In the genomic region with DNA sequence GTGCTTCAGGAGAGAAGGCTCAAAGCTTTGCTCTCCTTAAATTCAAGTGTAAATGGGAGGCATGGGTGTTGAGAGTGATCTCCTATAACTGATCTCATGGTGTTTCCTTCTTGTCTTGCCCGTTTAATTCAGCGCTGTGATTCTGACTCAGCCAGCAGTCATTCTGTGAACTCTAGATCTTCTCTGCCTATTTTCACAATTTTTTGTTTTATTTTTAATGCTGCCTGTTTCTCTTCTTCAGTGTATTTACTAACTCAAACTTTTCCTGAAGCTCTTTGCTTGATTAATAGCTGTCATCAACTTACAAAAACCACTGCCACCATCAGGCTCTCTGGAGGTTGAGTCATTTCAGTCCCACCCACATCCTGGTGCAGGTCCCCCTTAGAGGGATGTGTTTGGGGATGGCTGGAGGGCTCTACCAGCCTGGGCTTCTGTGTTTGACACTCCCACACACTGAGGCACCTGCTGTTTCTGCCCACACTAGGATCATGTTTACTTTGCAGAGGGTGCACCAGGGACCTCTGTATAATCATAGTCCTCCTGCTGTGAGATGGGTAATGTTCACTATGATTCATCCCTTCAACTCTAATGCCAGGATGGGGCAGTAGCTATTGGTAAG, we compare ENCODE assay signal across 8 cellular contexts.
DNase-seq lines count a peak whose midpoint lies in the region; ATAC-seq and TF ChIP-seq lines count a peak whose summit lies in the region.

No MANE protein-coding gene starts in this region.

- peaks cover 46 to 78% (median 71%) of the 10 kb centered on the region in 3 donors for H3K4me1 Mint-ChIP-seq in CD8-positive, alpha-beta memory T cell
- peaks cover 32% of the 10 kb centered on the region for H3K4me1 Mint-ChIP-seq in activated naive CD8-positive, alpha-beta T cell treated with anti-CD3 and anti-CD28 coated beads, Interleukin-2, amount 10 ng/mL, durations not matched to agents 7 days and 5 days

- H3K9me3 Mint-ChIP-seq in CD8-positive, alpha-beta memory T cell, result no peaks in the 10 kb centered on the region
- H3K9me3 Mint-ChIP-seq in activated naive CD8-positive, alpha-beta T cell treated with anti-CD3 and anti-CD28 coated beads, Interleukin-2, amount 10 ng/mL, durations not matched to agents 7 days and 5 days, result no peaks in the 10 kb centered on the region

- H3K4me1 ChIP-seq in CD8-positive, alpha-beta memory T cell (ENCODE audit: insufficient read depth, low read length), result peaks cover 24% of the 10 kb centered on the region

- DNase-seq in CD8-positive, alpha-beta memory T cell, result peak in 4 of 5 donors; percentile 4 to 73 (median 8)
- DNase-seq in activated naive CD8-positive, alpha-beta T cell treated with anti-CD3 and anti-CD28 coated beads, Interleukin-2, amount 10 ng/mL, durations not matched to agents 7 days and 5 days, result peak; percentile 41
- peak; percentile 59 for DNase-seq in stimulated activated CD4-positive, alpha-beta T cell treated with anti-CD3 and anti-CD28 coated beads, Interleukin-4, amount 100 ng/mL, for 1 hour
- no peak for DNase-seq in germinal center (ENCODE audit: low spot score)
- DNase-seq in NAMALWA (ENCODE audit: low spot score), result no peak

- no peaks in the 10 kb centered on the region for H3K36me3 ChIP-seq in CD8-positive, alpha-beta memory T cell (ENCODE audit: insufficient read depth, low read length)

- H3K9me3 ChIP-seq in CD8-positive, alpha-beta memory T cell (ENCODE audit: low read length), result no peaks in the 10 kb centered on the region

- POLR2A ChIA-PET in CD8-positive, alpha-beta memory T cell (lab: Charles Lee), result interaction anchor here (1.2 kb wide), 1 partner anchor 8 kb away, joined by 4 read pairs; no protein-coding TSS in a partner anchor
- POLR2A ChIA-PET in activated naive CD8-positive, alpha-beta T cell treated with anti-CD3 and anti-CD28 coated beads, Interleukin-2, amount 10 ng/mL, durations not matched to agents 7 days and 5 days (lab: Charles Lee), result no interaction called here

- peak; percentile 78 for ATAC-seq in GM19438 (IDR thresholded peaks at IDR 0.05; ENCODE audit: low read depth, unreplicated experiment)
- ATAC-seq in HG03442 (IDR thresholded peaks at IDR 0.05; ENCODE audit: unreplicated experiment), result peak; percentile 82
- ATAC-seq in SK-N-SH treated with all-trans-retinoic acid at 6 μM for 48 hours, result peak; percentile 82
- ATAC-seq in activated naive CD8-positive, alpha-beta T cell treated with anti-CD3 and anti-CD28 coated beads, Interleukin-2, amount 10 ng/mL, durations not matched to agents 7 days and 5 days (ENCODE audit: low read depth), result peak; percentile 93

- H3K36me3 Mint-ChIP-seq in CD8-positive, alpha-beta memory T cell, result peaks cover 0 to 13% (median 8%) of the 10 kb centered on the region in 3 donors
- H3K36me3 Mint-ChIP-seq in activated naive CD8-positive, alpha-beta T cell treated with anti-CD3 and anti-CD28 coated beads, Interleukin-2, amount 10 ng/mL, durations not matched to agents 7 days and 5 days, result peaks cover 3% of the 10 kb centered on the region

- H3K27me3 ChIP-seq in CD8-positive, alpha-beta memory T cell (ENCODE audit: insufficient read depth, low read length, poor library complexity, severe bottlenecking), result no peaks in the 10 kb centered on the region

- H3K4me3 ChIP-seq in CD8-positive, alpha-beta memory T cell (ENCODE audit: low read length), result no peak overlapping the region

- CTCF ChIA-PET in CD8-positive, alpha-beta memory T cell (lab: Charles Lee), result interaction anchor here (0.7 kb wide), 1 partner anchor 38 kb away, joined by 3 read pairs; no protein-coding TSS in a partner anchor

- H3K27ac ChIP-seq in CD8-positive, alpha-beta memory T cell (ENCODE audit: low read depth, low read length), result no peak overlapping the region

- H3K4me3 Mint-ChIP-seq in CD8-positive, alpha-beta memory T cell, result peak overlapping the region; percentile 33 to 64 (median 51)
- peak overlapping the region; percentile 53 for H3K4me3 Mint-ChIP-seq in activated naive CD8-positive, alpha-beta T cell treated with anti-CD3 and anti-CD28 coated beads, Interleukin-2, amount 10 ng/mL, durations not matched to agents 7 days and 5 days

- H3K27me3 Mint-ChIP-seq in CD8-positive, alpha-beta memory T cell, result no peaks in the 10 kb centered on the region
- H3K27me3 Mint-ChIP-seq in activated naive CD8-positive, alpha-beta T cell treated with anti-CD3 and anti-CD28 coated beads, Interleukin-2, amount 10 ng/mL, durations not matched to agents 7 days and 5 days, result peaks cover 2% of the 10 kb centered on the region

- H3K27ac Mint-ChIP-seq in CD8-positive, alpha-beta memory T cell, result peak overlapping the region; percentile 29 to 97 (median 86)
- H3K27ac Mint-ChIP-seq in activated naive CD8-positive, alpha-beta T cell treated with anti-CD3 and anti-CD28 coated beads, Interleukin-2, amount 10 ng/mL, durations not matched to agents 7 days and 5 days, result peak overlapping the region; percentile 10

TF ChIP-seq in SK-N-SH treated with all-trans-retinoic acid at 6 μM for 48 hours, 23 proteins besides CTCF, POLR2A, EP300 and RAD21:
- no peak for TF ChIP-seq ZNF8 (CRISPR knock-in tag; IDR thresholded peaks at IDR 0.05)
- TF ChIP-seq TOX (CRISPR knock-in tag; IDR thresholded peaks at IDR 0.05; ENCODE audit: borderline replicate concordance), result no peak
- TF ChIP-seq, protein P1, sequence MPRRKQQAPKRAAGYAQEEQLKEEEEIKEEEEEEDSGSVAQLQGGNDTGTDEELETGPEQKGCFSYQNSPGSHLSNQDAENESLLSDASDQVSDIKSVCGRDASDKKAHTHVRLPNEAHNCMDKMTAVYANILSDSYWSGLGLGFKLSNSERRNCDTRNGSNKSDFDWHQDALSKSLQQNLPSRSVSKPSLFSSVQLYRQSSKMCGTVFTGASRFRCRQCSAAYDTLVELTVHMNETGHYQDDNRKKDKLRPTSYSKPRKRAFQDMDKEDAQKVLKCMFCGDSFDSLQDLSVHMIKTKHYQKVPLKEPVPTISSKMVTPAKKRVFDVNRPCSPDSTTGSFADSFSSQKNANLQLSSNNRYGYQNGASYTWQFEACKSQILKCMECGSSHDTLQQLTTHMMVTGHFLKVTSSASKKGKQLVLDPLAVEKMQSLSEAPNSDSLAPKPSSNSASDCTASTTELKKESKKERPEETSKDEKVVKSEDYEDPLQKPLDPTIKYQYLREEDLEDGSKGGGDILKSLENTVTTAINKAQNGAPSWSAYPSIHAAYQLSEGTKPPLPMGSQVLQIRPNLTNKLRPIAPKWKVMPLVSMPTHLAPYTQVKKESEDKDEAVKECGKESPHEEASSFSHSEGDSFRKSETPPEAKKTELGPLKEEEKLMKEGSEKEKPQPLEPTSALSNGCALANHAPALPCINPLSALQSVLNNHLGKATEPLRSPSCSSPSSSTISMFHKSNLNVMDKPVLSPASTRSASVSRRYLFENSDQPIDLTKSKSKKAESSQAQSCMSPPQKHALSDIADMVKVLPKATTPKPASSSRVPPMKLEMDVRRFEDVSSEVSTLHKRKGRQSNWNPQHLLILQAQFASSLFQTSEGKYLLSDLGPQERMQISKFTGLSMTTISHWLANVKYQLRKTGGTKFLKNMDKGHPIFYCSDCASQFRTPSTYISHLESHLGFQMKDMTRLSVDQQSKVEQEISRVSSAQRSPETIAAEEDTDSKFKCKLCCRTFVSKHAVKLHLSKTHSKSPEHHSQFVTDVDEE (CRISPR knock-in tag; IDR thresholded peaks at IDR 0.05), result no peak
- TF ChIP-seq ZNF565 (CRISPR knock-in tag; conservative IDR thresholded peaks at IDR 0.05; ENCODE audit: low read depth), result no peak
- TF ChIP-seq, protein P2, sequence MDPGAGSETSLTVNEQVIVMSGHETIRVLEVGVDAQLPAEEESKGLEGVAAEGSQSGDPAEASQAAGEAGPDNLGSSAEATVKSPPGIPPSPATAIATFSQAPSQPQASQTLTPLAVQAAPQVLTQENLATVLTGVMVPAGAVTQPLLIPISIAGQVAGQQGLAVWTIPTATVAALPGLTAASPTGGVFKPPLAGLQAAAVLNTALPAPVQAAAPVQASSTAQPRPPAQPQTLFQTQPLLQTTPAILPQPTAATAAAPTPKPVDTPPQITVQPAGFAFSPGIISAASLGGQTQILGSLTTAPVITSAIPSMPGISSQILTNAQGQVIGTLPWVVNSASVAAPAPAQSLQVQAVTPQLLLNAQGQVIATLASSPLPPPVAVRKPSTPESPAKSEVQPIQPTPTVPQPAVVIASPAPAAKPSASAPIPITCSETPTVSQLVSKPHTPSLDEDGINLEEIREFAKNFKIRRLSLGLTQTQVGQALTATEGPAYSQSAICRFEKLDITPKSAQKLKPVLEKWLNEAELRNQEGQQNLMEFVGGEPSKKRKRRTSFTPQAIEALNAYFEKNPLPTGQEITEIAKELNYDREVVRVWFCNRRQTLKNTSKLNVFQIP (CRISPR knock-in tag; IDR thresholded peaks at IDR 0.05; ENCODE audit: borderline replicate concordance, low read depth), result no peak
- no peak for TF ChIP-seq CSDC2 (CRISPR knock-in tag; IDR thresholded peaks at IDR 0.05)
- TF ChIP-seq ZNF70 (CRISPR knock-in tag; IDR thresholded peaks at IDR 0.05), result no peak
- no peak for TF ChIP-seq GLIS3 (CRISPR knock-in tag; IDR thresholded peaks at IDR 0.05)
- no peak for TF ChIP-seq ESRRG (CRISPR knock-in tag; IDR thresholded peaks at IDR 0.05)
- TF ChIP-seq, protein P3, sequence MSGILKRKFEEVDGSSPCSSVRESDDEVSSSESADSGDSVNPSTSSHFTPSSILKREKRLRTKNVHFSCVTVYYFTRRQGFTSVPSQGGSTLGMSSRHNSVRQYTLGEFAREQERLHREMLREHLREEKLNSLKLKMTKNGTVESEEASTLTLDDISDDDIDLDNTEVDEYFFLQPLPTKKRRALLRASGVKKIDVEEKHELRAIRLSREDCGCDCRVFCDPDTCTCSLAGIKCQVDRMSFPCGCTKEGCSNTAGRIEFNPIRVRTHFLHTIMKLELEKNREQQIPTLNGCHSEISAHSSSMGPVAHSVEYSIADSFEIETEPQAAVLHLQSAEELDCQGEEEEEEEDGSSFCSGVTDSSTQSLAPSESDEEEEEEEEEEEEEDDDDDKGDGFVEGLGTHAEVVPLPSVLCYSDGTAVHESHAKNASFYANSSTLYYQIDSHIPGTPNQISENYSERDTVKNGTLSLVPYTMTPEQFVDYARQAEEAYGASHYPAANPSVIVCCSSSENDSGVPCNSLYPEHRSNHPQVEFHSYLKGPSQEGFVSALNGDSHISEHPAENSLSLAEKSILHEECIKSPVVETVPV (CRISPR knock-in tag; IDR thresholded peaks at IDR 0.05), result no peak
- no peak for TF ChIP-seq ZC3H10 (CRISPR knock-in tag; IDR thresholded peaks at IDR 0.05)
TF ChIP-seq in SK-N-SH treated with all-trans-retinoic acid at 6 μM for 48 hours: peak in this region for 0.

Comparison
In these comparisons a context has a peak if more than half of its experiments do, and no peak if none do; other contexts are left out.
1. DNase-seq: peak in CD8-positive, alpha-beta memory T cell (4 of 5), activated naive CD8-positive, alpha-beta T cell treated with anti-CD3 and anti-CD28 coated beads, Interleukin-2, amount 10 ng/mL, durations not matched to agents 7 days and 5 days (single experiment) and stimulated activated CD4-positive, alpha-beta T cell treated with anti-CD3 and anti-CD28 coated beads, Interleukin-4, amount 100 ng/mL, for 1 hour (single experiment); none in germinal center (single experiment) and NAMALWA (single experiment).
2. Peak in every context shown above with its lines, with median percentiles within 50 percentile points of each other: ATAC-seq.